ENCODE assay signal across 25 cellular contexts in genomic region chr15:101610628-101611000, GRCh38.
"Had no signal": no experiment of that assay in that cellular context is flagged by ENCODE, and none has a peak within 500 bp of the region (broad histone marks: within the 10 kb centered on the region; RNA-seq: fewer than 3 reads in every experiment).

No MANE protein-coding gene starts in this region.

- H3K9me3 Mint-ChIP-seq: activated CD4-positive, alpha-beta memory T cell treated with anti-CD3 and anti-CD28 coated beads for 36 hours; activated CD4-positive, alpha-beta T cell treated with anti-CD3 and anti-CD28 coated beads, Interleukin-2, amount 10 ng/mL, durations not matched to agents 24 days and 14 days; activated T-cell treated with anti-CD3 and anti-CD28 coated beads, Interleukin-2, amount 50 U/mL, for 24 hours; activated T-cell treated with anti-CD3 and anti-CD28 coated beads, Interleukin-2, amount 50 U/mL, for 72 hours; effector memory CD8-positive, alpha-beta T cell had no signal

- H3K27me3 ChIP-seq: gastroesophageal sphincter had no signal

- H3K4me3 Mint-ChIP-seq: activated CD4-positive, alpha-beta memory T cell treated with anti-CD3 and anti-CD28 coated beads for 36 hours; activated CD4-positive, alpha-beta T cell treated with anti-CD3 and anti-CD28 coated beads for 36 hours; activated CD4-positive, alpha-beta T cell treated with anti-CD3 and anti-CD28 coated beads, Interleukin-2, amount 10 ng/mL, durations not matched to agents 24 days and 14 days; activated CD8-positive, alpha-beta T cell treated with anti-CD3 and anti-CD28 coated beads, Interleukin-2, amount 10 ng/mL, durations not matched to agents 7 days and 5 days; activated naive CD8-positive, alpha-beta T cell; activated T-cell treated with anti-CD3 and anti-CD28 coated beads, Interleukin-2, amount 50 U/mL, for 24 hours; activated T-cell treated with anti-CD3 and anti-CD28 coated beads, Interleukin-2, amount 50 U/mL, for 72 hours; effector memory CD8-positive, alpha-beta T cell had no signal

- DNase-seq: activated CD4-positive, alpha-beta memory T cell treated with anti-CD3 and anti-CD28 coated beads for 36 hours; activated CD4-positive, alpha-beta T cell treated with anti-CD3 and anti-CD28 coated beads for 36 hours; activated CD4-positive, alpha-beta T cell treated with anti-CD3 and anti-CD28 coated beads, Interleukin-2, amount 10 ng/mL, durations not matched to agents 24 days and 14 days; activated CD4-positive, CD25-positive, alpha-beta regulatory T cell; activated CD4-positive, CD25-positive, alpha-beta regulatory T cell treated with anti-CD3 and anti-CD28 coated beads, Interleukin-2, amount 50 U/mL, for 72 hours; activated CD8-positive, alpha-beta memory T cell treated with anti-CD3 and anti-CD28 coated beads, Interleukin-2, amount 50 U/mL, for 48 hours; activated CD8-positive, alpha-beta T cell treated with anti-CD3 and anti-CD28 coated beads, Interleukin-2, amount 10 ng/mL, durations not matched to agents 7 days and 5 days; activated gamma-delta T cell; activated naive CD4-positive, alpha-beta T cell treated with anti-CD3 and anti-CD28 coated beads, Interleukin-2, amount 50 U/mL, for 16 hours; activated naive CD4-positive, alpha-beta T cell treated with Interleukin-2 at 50 U/mL for 16 hours; activated T-cell treated with anti-CD3 and anti-CD28 coated beads for 4 hours; activated T-cell treated with anti-CD3 and anti-CD28 coated beads, Interleukin-2, amount 50 U/mL, for 24 hours; activated T-cell treated with anti-CD3 and anti-CD28 coated beads, Interleukin-2, amount 50 U/mL, for 72 hours; amniotic stem cell; caudate nucleus; cortex of kidney; dermis blood vessel endothelial cell; effector CD4-positive, alpha-beta T cell; effector memory CD8-positive, alpha-beta T cell; erythroblast; foreskin keratinocyte; T-helper 2 cell had no signal

- H3K27ac ChIP-seq: esophagus muscularis mucosa, foreskin keratinocyte, gastroesophageal sphincter had no signal

- H3K27me3 Mint-ChIP-seq: activated CD4-positive, alpha-beta memory T cell treated with anti-CD3 and anti-CD28 coated beads for 36 hours; activated CD4-positive, alpha-beta T cell treated with anti-CD3 and anti-CD28 coated beads for 36 hours; activated CD4-positive, alpha-beta T cell treated with anti-CD3 and anti-CD28 coated beads, Interleukin-2, amount 10 ng/mL, durations not matched to agents 24 days and 14 days had no signal

- H3K4me1 ChIP-seq: foreskin keratinocyte had no signal

- H3K36me3 ChIP-seq: esophagus muscularis mucosa, gastroesophageal sphincter had no signal

- H3K4me1 Mint-ChIP-seq: activated CD4-positive, alpha-beta T cell treated with anti-CD3 and anti-CD28 coated beads for 36 hours; activated CD4-positive, alpha-beta T cell treated with anti-CD3 and anti-CD28 coated beads, Interleukin-2, amount 10 ng/mL, durations not matched to agents 24 days and 14 days had no signal

- H3K4me3 ChIP-seq: esophagus muscularis mucosa, gastroesophageal sphincter had no signal

- H3K27ac Mint-ChIP-seq: activated CD4-positive, alpha-beta memory T cell treated with anti-CD3 and anti-CD28 coated beads for 36 hours; activated CD4-positive, alpha-beta T cell treated with anti-CD3 and anti-CD28 coated beads for 36 hours; activated CD4-positive, alpha-beta T cell treated with anti-CD3 and anti-CD28 coated beads, Interleukin-2, amount 10 ng/mL, durations not matched to agents 24 days and 14 days; activated CD8-positive, alpha-beta T cell treated with anti-CD3 and anti-CD28 coated beads, Interleukin-2, amount 10 ng/mL, durations not matched to agents 7 days and 5 days; activated naive CD8-positive, alpha-beta T cell; activated T-cell treated with anti-CD3 and anti-CD28 coated beads, Interleukin-2, amount 50 U/mL, for 24 hours; activated T-cell treated with anti-CD3 and anti-CD28 coated beads, Interleukin-2, amount 50 U/mL, for 72 hours; effector memory CD8-positive, alpha-beta T cell had no signal

- H3K9me3 ChIP-seq: esophagus muscularis mucosa, gastroesophageal sphincter had no signal

- H3K36me3 Mint-ChIP-seq: activated CD4-positive, alpha-beta memory T cell treated with anti-CD3 and anti-CD28 coated beads for 36 hours; activated naive CD8-positive, alpha-beta T cell had no signal

- ATAC-seq: activated CD4-positive, alpha-beta T cell treated with anti-CD3 and anti-CD28 coated beads for 36 hours; activated CD8-positive, alpha-beta T cell treated with anti-CD3 and anti-CD28 coated beads, Interleukin-2, amount 10 ng/mL, durations not matched to agents 7 days and 5 days; activated T-cell treated with anti-CD3 and anti-CD28 coated beads, Interleukin-2, amount 50 U/mL, for 72 hours; effector memory CD8-positive, alpha-beta T cell; foreskin keratinocyte; gastroesophageal sphincter had no signal
